In the genomic region with DNA sequence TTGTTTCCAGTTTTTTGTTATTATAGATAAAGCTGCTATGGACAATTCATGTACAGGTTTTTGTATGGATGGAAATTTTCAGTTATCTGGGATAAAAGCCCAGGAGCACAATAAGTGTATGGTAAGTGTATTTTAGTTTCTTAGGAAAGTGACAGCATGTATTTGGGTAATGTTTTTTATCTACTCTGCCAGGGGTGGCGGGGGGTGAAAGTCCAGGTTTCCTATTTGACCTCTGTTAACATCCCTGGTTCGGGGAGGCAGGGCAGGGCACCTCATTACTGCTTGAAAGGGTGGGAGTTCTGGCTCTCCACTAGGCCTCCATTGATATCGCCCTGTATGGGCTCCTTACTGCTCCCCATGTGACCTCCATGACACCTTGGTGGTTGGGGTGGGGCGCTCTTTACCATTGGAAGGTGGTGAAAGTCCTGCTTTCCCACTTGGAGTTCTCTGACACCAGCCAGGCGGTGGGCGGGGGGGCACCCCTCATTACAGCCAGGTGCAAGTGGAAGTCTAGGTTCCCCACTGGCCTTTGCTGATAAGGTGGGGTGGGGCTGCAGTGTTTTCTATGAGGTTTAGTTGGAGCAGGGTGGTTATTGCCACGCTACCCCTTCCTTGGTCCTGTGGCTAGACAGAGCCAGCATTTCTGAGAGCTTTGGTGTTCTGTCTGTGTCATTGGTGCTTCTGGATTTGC, we compare ENCODE assay signal across 29 cellular contexts.
"Had no signal": no experiment of that assay in that cellular context is flagged by ENCODE, and none has a peak within 500 bp of the region (broad histone marks: within the 10 kb centered on the region; RNA-seq: fewer than 3 reads in every experiment).

No MANE protein-coding gene starts in this region.

- H3K4me1 Mint-ChIP-seq: mesothelial cell of epicardium, nephron progenitor cell, neural progenitor cell had no signal

- H3K36me3 Mint-ChIP-seq: immature natural killer cell; mesothelial cell of epicardium; natural killer cell; neural progenitor cell; stimulated activated naive B cell treated with anti-CD40 and anti-IgM and Interleukin-4, amounts not matched to agents 10 μg/mL and 1 μg/mL and 100 μg/mL, for 72 hours had no signal

- H2AFZ ChIP-seq: neural progenitor cell had no signal

- H3K27ac ChIP-seq: heart left ventricle, left lung, lower lobe of right lung, neural progenitor cell, ovary, right atrium auricular region, right lobe of liver, stomach, testis, thyroid gland, upper lobe of right lung had no signal

- H3K36me3 ChIP-seq: heart left ventricle, left lung, lower lobe of right lung, neural progenitor cell, ovary, right atrium auricular region, right lobe of liver, stomach, thyroid gland, upper lobe of right lung had no signal

- DNase-seq: heart left ventricle; hypothalamus; immature natural killer cell; left lung; lower lobe of right lung; mammary epithelial cell; mesenchymal stem cell; naive B cell; natural killer cell; nephron progenitor cell; ovary; right lobe of liver; stimulated activated CD4-positive, alpha-beta T cell treated with anti-CD3 and anti-CD28 coated beads, Interleukin-12 subunit alpha, Interleukin-12 subunit beta, amount 100 ng/mL, for 4 hours; stimulated activated CD4-positive, alpha-beta T cell treated with anti-CD3 and anti-CD28 coated beads, Interleukin-15, amount 100 ng/mL, for 24 hours; stimulated activated CD4-positive, alpha-beta T cell treated with anti-CD3 and anti-CD28 coated beads, Interleukin-2, amount 100 ng/mL, for 24 hours; stimulated activated CD4-positive, alpha-beta T cell treated with anti-CD3 and anti-CD28 coated beads, Interleukin-4, amount 100 ng/mL, for 1 hour; stimulated activated naive B cell treated with anti-CD40 and anti-IgM and Interleukin-4, amounts not matched to agents 10 μg/mL and 1 μg/mL and 100 μg/mL, for 72 hours; stimulated activated naive CD8-positive, alpha-beta T cell treated with anti-CD3 and anti-CD28 coated beads, Interleukin-15, Interleukin-2, amounts not matched to agents 100 U/mL and 50 U/mL, for 24 hours; stomach; testis; thyroid gland; trophoblast cell; upper lobe of right lung had no signal

- H3K27me3 ChIP-seq: heart left ventricle, ovary, right atrium auricular region, right lobe of liver, testis, thyroid gland, upper lobe of right lung had no signal

- H3K4me3 Mint-ChIP-seq: immature natural killer cell; mesothelial cell of epicardium; naive B cell; natural killer cell; nephron progenitor cell; neural progenitor cell; stimulated activated naive B cell treated with anti-CD40 and anti-IgM and Interleukin-4, amounts not matched to agents 10 μg/mL and 1 μg/mL and 100 μg/mL, for 72 hours had no signal

- H3K9ac ChIP-seq: neural progenitor cell had no signal

- H3K9me3 ChIP-seq: left lung, lower lobe of right lung, ovary, right atrium auricular region, right lobe of liver, stomach, testis, thyroid gland, upper lobe of right lung had no signal

- H3K4me2 ChIP-seq: neural progenitor cell had no signal

- H3K27ac Mint-ChIP-seq: immature natural killer cell; mesothelial cell of epicardium; natural killer cell; nephron progenitor cell; neural progenitor cell; progenitor cell of endocrine pancreas; stimulated activated naive B cell treated with anti-CD40 and anti-IgM and Interleukin-4, amounts not matched to agents 10 μg/mL and 1 μg/mL and 100 μg/mL, for 72 hours had no signal

- ATAC-seq: heart left ventricle; left lung; lower lobe of right lung; natural killer cell; stimulated activated naive B cell treated with anti-CD40 and anti-IgM and Interleukin-4, amounts not matched to agents 10 μg/mL and 1 μg/mL and 100 μg/mL, for 72 hours; stimulated activated naive CD8-positive, alpha-beta T cell treated with anti-CD3 and anti-CD28 coated beads, Interleukin-15, Interleukin-2, amounts not matched to agents 100 U/mL and 50 U/mL, for 24 hours; upper lobe of right lung had no signal

- H3K4me3 ChIP-seq: heart left ventricle, left lung, lower lobe of right lung, neural progenitor cell, ovary, right atrium auricular region, right lobe of liver, stomach, testis, thyroid gland, upper lobe of right lung had no signal

- H3K4me1 ChIP-seq: left lung, lower lobe of right lung, right lobe of liver, testis, thyroid gland, upper lobe of right lung had no signal

- H3K9me3 Mint-ChIP-seq: mesothelial cell of epicardium; natural killer cell; nephron progenitor cell; neural progenitor cell; stimulated activated naive B cell treated with anti-CD40 and anti-IgM and Interleukin-4, amounts not matched to agents 10 μg/mL and 1 μg/mL and 100 μg/mL, for 72 hours had no signal

- FAIRE-seq: islet of Langerhans, urothelium cell line had no signal
